In genomic region chrX:24693453-24694202, GRCh38 we compare ENCODE assay signal across 1 cellular context.
TF ChIP-seq lines count a peak whose summit lies in the region.

Gene POLA1 (plus strand): TSS chrX:24693918. CDS start chrX:24693962, 44 bp downstream.

TF ChIP-seq in HepG2, 621 proteins besides CTCF, POLR2A, EP300 and RAD21 (continued from another document and continues in another):
- no peak for TF ChIP-seq BRF2 (CRISPR knock-in tag; IDR thresholded peaks at IDR 0.05)
- no peak for TF ChIP-seq JUN (CRISPR knock-in tag; IDR thresholded peaks at IDR 0.05)
- TF ChIP-seq ZIK1 (CRISPR knock-in tag; IDR thresholded peaks at IDR 0.05; ENCODE audit: borderline replicate concordance, low read depth): no peak
- no peak for TF ChIP-seq ZFP37 (CRISPR knock-in tag; IDR thresholded peaks at IDR 0.05; ENCODE audit: borderline replicate concordance)
- TF ChIP-seq RCOR2 (CRISPR knock-in tag; IDR thresholded peaks at IDR 0.05): no peak
- TF ChIP-seq TCF7L2 (IDR thresholded peaks at IDR 0.05; ENCODE audit: low read depth, low read length): no peak
- TF ChIP-seq ZNF276 (CRISPR knock-in tag; IDR thresholded peaks at IDR 0.05; ENCODE audit: low read depth): no peak
- 0 out of 2 replicates have a peak, but pooled peaks have one; percentile 26 for TF ChIP-seq IKZF5 (CRISPR knock-in tag; IDR thresholded peaks at IDR 0.05)
- no peak for TF ChIP-seq ZKSCAN5 (CRISPR knock-in tag; IDR thresholded peaks at IDR 0.05)
- TF ChIP-seq ZNF567 (CRISPR knock-in tag; IDR thresholded peaks at IDR 0.05; ENCODE audit: borderline replicate concordance): no peak
- peak; percentile 58; the same call in 1 of the 2 replicates for TF ChIP-seq ZNF280B (CRISPR knock-in tag; IDR thresholded peaks at IDR 0.05; ENCODE audit: borderline replicate concordance)
- TF ChIP-seq TRAFD1 (CRISPR knock-in tag; IDR thresholded peaks at IDR 0.05; ENCODE audit: borderline replicate concordance): no peak
- no peak for TF ChIP-seq SUZ12 (IDR thresholded peaks at IDR 0.05; ENCODE audit: low read depth, low read length)
- TF ChIP-seq GPBP1L1 (CRISPR knock-in tag; IDR thresholded peaks at IDR 0.05): no peak
- TF ChIP-seq ZNF562 (CRISPR knock-in tag; IDR thresholded peaks at IDR 0.05; ENCODE audit: borderline replicate concordance): no peak
- TF ChIP-seq MLXIP (CRISPR knock-in tag; IDR thresholded peaks at IDR 0.05; ENCODE audit: borderline replicate concordance): no peak
- 0 out of 2 replicates have a peak, but pooled peaks have one; percentile 38 for TF ChIP-seq ZSCAN20 (CRISPR knock-in tag; IDR thresholded peaks at IDR 0.05; ENCODE audit: borderline replicate concordance)
- no peak for TF ChIP-seq ZBTB39 (CRISPR knock-in tag; IDR thresholded peaks at IDR 0.05)
- TF ChIP-seq SOX13 (IDR thresholded peaks at IDR 0.05): no peak
- TF ChIP-seq SOX13 (CRISPR knock-in tag; conservative IDR thresholded peaks at IDR 0.05 in 1 of 2, IDR thresholded peaks at IDR 0.05 in 1 of 2): no peak
- TF ChIP-seq MAZ (IDR thresholded peaks at IDR 0.05; ENCODE audit: borderline replicate concordance, low read depth, low read length): peak; percentile 91
- TF ChIP-seq MAZ (CRISPR knock-in tag; IDR thresholded peaks at IDR 0.05; ENCODE audit: low read depth): peak; percentile 64; the same call in 1 of the 2 replicates
- TF ChIP-seq RELA (CRISPR knock-in tag; IDR thresholded peaks at IDR 0.05): no peak
- peak; percentile 67; the same call in 1 of the 2 replicates for TF ChIP-seq ZNF891 (CRISPR knock-in tag; IDR thresholded peaks at IDR 0.05)
- TF ChIP-seq TCF12 (IDR thresholded peaks at IDR 0.05): no peak
- no peak for TF ChIP-seq TCF12 (CRISPR knock-in tag; IDR thresholded peaks at IDR 0.05)
- TF ChIP-seq ZBTB1 (CRISPR knock-in tag; IDR thresholded peaks at IDR 0.05; ENCODE audit: borderline replicate concordance): no peak
- TF ChIP-seq TBX3 (IDR thresholded peaks at IDR 0.05; ENCODE audit: borderline replicate concordance): 0 out of 2 replicates have a peak, but pooled peaks have one; percentile 25
- TF ChIP-seq ZNF563 (CRISPR knock-in tag; IDR thresholded peaks at IDR 0.05): peak; percentile 54; the same call in 1 of the 2 replicates
- TF ChIP-seq TFAP4 (IDR thresholded peaks at IDR 0.05; ENCODE audit: borderline replicate concordance, low read depth): no peak
- 0 out of 2 replicates have a peak, but pooled peaks have one; percentile 27 for TF ChIP-seq MXD1 (CRISPR knock-in tag; IDR thresholded peaks at IDR 0.05)
- TF ChIP-seq ZNF678 (CRISPR knock-in tag; IDR thresholded peaks at IDR 0.05): no peak
- TF ChIP-seq FOXK1 (CRISPR knock-in tag; IDR thresholded peaks at IDR 0.05; ENCODE audit: borderline replicate concordance, low read depth): peak; percentile 37; the same call in 1 of the 2 replicates
- TF ChIP-seq ZNF296 (CRISPR knock-in tag; conservative IDR thresholded peaks at IDR 0.05): no peak
- TF ChIP-seq ZNF614 (CRISPR knock-in tag; IDR thresholded peaks at IDR 0.05; ENCODE audit: borderline replicate concordance): 0 out of 2 replicates have a peak, but pooled peaks have one; percentile 19
- TF ChIP-seq NFKBIZ (CRISPR knock-in tag; IDR thresholded peaks at IDR 0.05): no peak
- no peak for TF ChIP-seq MTA3 (CRISPR knock-in tag; IDR thresholded peaks at IDR 0.05)
- no peak for TF ChIP-seq GPN1 (CRISPR knock-in tag; IDR thresholded peaks at IDR 0.05; ENCODE audit: borderline replicate concordance)
- no peak for TF ChIP-seq ZBTB3 (CRISPR knock-in tag; IDR thresholded peaks at IDR 0.05; ENCODE audit: borderline replicate concordance, low read depth)
- TF ChIP-seq HES4 (CRISPR knock-in tag; IDR thresholded peaks at IDR 0.05; ENCODE audit: borderline replicate concordance): no peak; the same call in 1 of the 2 replicates
- TF ChIP-seq ARID3A (IDR thresholded peaks at IDR 0.05; ENCODE audit: low read depth, low read length): no peak; the same call in 1 of the 2 replicates
- TF ChIP-seq BORCS8-MEF2B (CRISPR knock-in tag; IDR thresholded peaks at IDR 0.05): peak; percentile 64; the same call in 1 of the 2 replicates
- no peak for TF ChIP-seq HMG20A (CRISPR knock-in tag; IDR thresholded peaks at IDR 0.05; ENCODE audit: borderline replicate concordance)
- TF ChIP-seq CBX2 (IDR thresholded peaks at IDR 0.05; ENCODE audit: low read depth, low read length): no peak
- TF ChIP-seq CBX2 (CRISPR knock-in tag; IDR thresholded peaks at IDR 0.05; ENCODE audit: low read depth): no peak
- TF ChIP-seq ZNF747 (CRISPR knock-in tag; IDR thresholded peaks at IDR 0.05; ENCODE audit: borderline replicate concordance): no peak
